8 cellular contexts compared by ENCODE assay signal in the genomic region with DNA sequence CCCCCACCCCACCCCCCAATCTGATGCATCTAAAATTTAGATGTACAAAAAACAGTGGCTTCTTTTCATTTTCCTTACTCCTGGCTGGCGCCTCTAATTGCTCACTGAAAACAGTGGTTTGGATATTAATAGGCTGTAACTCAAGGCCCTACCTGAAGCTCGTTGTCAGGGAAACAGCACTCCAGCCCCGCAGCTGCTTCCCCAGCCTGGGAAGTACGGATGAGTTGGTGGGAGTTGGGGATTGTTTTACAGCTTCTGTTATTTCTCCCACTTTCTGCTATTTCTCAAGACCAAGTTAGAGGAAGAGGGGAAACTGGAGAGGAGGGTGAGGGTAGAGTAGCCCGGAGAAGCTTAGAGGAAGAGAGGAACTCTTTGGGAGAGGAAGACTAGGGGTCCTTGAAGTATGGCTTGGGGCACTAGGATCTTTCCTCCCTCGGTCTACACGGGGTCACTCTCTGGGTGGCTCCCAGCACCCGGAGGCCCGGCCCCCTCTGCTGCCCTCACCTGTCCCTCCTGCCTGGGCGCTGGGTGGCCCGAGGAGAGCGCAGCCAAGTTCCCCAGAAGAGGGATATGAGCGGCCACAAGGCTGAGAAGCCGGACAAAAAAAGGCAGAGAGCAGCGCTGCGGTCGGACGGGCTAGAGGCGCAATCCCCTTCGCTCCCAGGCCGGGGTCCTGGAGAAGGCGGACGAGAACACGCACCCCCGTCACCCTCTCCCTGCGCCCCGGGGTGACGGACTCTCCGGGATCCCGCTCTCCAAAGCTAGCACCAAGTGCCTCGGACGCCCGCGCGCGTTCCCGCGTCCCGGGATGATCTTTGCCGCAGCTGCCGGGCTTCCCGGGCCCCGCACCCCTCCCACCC. TPM values are rescaled to one million over a fixed set of nuclear protein-coding genes. Genes with fewer than 3 reads are reported as not detected.
A peak's percentile ranks its signal among the peaks of the same experiment; 100 is the strongest.
DNase-seq lines count a peak whose midpoint lies in the region; ATAC-seq and TF ChIP-seq lines count a peak whose summit lies in the region.

No MANE protein-coding gene starts in this region.

- WGBS in heart right ventricle, 2 donors = 6 to 7% methylated on average over 35 to 43 of the region's 43 CpGs

- peaks cover 50% of the 10 kb centered on the region for H3K27me3 ChIP-seq in H7 (ENCODE audit: control insufficient read depth, insufficient read depth, low read length)
- peaks cover 0 to 88% (median 45%) of the 10 kb centered on the region in 7 donors for H3K27me3 ChIP-seq in heart right ventricle

- ATAC-seq in heart right ventricle (peak; percentile 19 to 60 (median 41)), sciatic nerve (peak; percentile 40), GM21619 (IDR thresholded peaks at IDR 0.05; ENCODE audit: unreplicated experiment) (no peak)

- H3K27ac ChIP-seq in SK-N-MC (no peak overlapping the region), heart right ventricle (peak overlapping the region; percentile 76 to 97 (median 88))

- no peaks in the 10 kb centered on the region for H3K9me3 ChIP-seq in SK-N-MC (ENCODE audit: low read depth, low read length)
- H3K9me3 ChIP-seq in heart right ventricle = no peaks in the 10 kb centered on the region

- CTCF ChIA-PET in AG04449 (lab: Yijun Ruan, JAX) = interaction anchor here (0.8 to 7.5 kb wide), 5 partner anchors 12 to 119 kb away, joined by 3 to 104 read pairs (median 3); no protein-coding TSS in a partner anchor

- H3K9ac ChIP-seq in SK-N-MC (ENCODE audit: insufficient read length) = no peak overlapping the region

- intact Hi-C loops in heart right ventricle (cut with DNase I) (loop anchor here in 6 of 10 donors (5.0 kb wide), 4 partner anchors 37 to 57 kb away; no protein-coding TSS in a partner anchor), sciatic nerve (cut with DNase I) (no loop called here)

- H3K4me1 ChIP-seq in heart right ventricle = peaks cover 0 to 43% (median 15%) of the 10 kb centered on the region in 9 donors

- H3K4me3 ChIP-seq in AG04449 (ENCODE audit: low read depth, low read length) (peak overlapping the region; percentile 29), H7 (ENCODE audit: insufficient read depth, low read depth, low read length) (peak overlapping the region; percentile 53), SK-N-MC (peak overlapping the region; percentile 93), heart right ventricle (peak overlapping the region; percentile 51 to 73 (median 64))

- H3K36me3 ChIP-seq in H7 (replicated peaks; ENCODE audit: control insufficient read depth, insufficient read depth, low read length) = no peaks in the 10 kb centered on the region
- no peaks in the 10 kb centered on the region for H3K36me3 ChIP-seq in SK-N-MC (ENCODE audit: insufficient read depth, low read length)
- no peaks in the 10 kb centered on the region for H3K36me3 ChIP-seq in heart right ventricle

- TF ChIP-seq CTCF in AG04449 (IDR thresholded peaks at IDR 0.05; ENCODE audit: insufficient read depth, low read length, missing control alignments) (no peak), heart right ventricle (IDR thresholded peaks at IDR 0.05) (no peak)

- DNase-seq in AG04449 (ENCODE audit: low read depth, low spot score) (no peak), H7 (peak; percentile 59), SK-N-MC (ENCODE audit: low read depth, low spot score) (no peak), heart right ventricle (peak; percentile 6 to 13), sciatic nerve (ENCODE audit: low spot score) (no peak), HuH-7.5 (ENCODE audit: low spot score) (no peak)
- DNase-seq in NK-92 treated with Interleukin-12 subunit alpha and Interleukin-12 subunit beta, amount 100 ng/mL, for 24 hours (lab: John Stamatoyannopoulos, UW) = no peak

- POLR2A ChIA-PET in AG04449 (lab: Yijun Ruan, JAX) = no interaction called here

RNA-seq across cellular contexts. Expression of a gene that starts 0.7 kb away (rescaled TPM):
- total RNA-seq in H7 (2014; rRNA removed; shearing (Covaris generic)) = 0.17 and 0.22 TPM in 2 replicates
- 100 to 1,000 TPM in 2 of 10 donors, 10 to 100 TPM in 8; 81.8 to 114 (median 94.8) TPM for total RNA-seq in heart right ventricle
- 10 to 100 TPM; 24.0 to 64.7 TPM for polyA plus RNA-seq in heart right ventricle
- total RNA-seq in sciatic nerve = 14.8 TPM

RNA-seq across cellular contexts. Expression of a gene that starts 35.2 kb away (rescaled TPM):
- 19.5 and 21.9 TPM in 2 replicates for total RNA-seq in H7 (2014; rRNA removed; shearing (Covaris generic))
- total RNA-seq in heart right ventricle = 10 to 100 TPM; 59.2 to 98.8 (median 76.3) TPM
- polyA plus RNA-seq in heart right ventricle = 10 to 100 TPM; 46.2 to 49.4 TPM
- total RNA-seq in sciatic nerve = 66.0 TPM

Comparison
In these comparisons a context has a peak if more than half of its experiments do, and no peak if none do; other contexts are left out.
1. DNase-seq: peak in H7 (single experiment) and heart right ventricle (2 of 2); none in AG04449 (single experiment), SK-N-MC (single experiment), sciatic nerve (single experiment), HuH-7.5 (single experiment) and NK-92 treated with Interleukin-12 subunit alpha and Interleukin-12 subunit beta, amount 100 ng/mL, for 24 hours (single experiment).
2. H3K4me3 ChIP-seq: peak in every context shown above with its lines; median percentile 93 in SK-N-MC; 64 in heart right ventricle; 53 in H7; 29 in AG04449.
3. RNA of a gene that starts 0.7 kb away (total RNA-seq): 81.8 to 114 TPM in heart right ventricle and 14.8 TPM in sciatic nerve (single experiment); 0.17 to 0.22 TPM in H7; every median in the first group is over 10 times any median in the second.